ENCODE assay signal across 1 cellular context in genomic region chr10:42552188-42553063, GRCh38.
TF ChIP-seq lines count a peak whose summit lies in the region.

No MANE protein-coding gene starts in this region.

TF ChIP-seq in HEK293, 187 proteins besides CTCF, POLR2A, EP300 and RAD21 (continued from another document):
- TF ChIP-seq, protein P1, sequence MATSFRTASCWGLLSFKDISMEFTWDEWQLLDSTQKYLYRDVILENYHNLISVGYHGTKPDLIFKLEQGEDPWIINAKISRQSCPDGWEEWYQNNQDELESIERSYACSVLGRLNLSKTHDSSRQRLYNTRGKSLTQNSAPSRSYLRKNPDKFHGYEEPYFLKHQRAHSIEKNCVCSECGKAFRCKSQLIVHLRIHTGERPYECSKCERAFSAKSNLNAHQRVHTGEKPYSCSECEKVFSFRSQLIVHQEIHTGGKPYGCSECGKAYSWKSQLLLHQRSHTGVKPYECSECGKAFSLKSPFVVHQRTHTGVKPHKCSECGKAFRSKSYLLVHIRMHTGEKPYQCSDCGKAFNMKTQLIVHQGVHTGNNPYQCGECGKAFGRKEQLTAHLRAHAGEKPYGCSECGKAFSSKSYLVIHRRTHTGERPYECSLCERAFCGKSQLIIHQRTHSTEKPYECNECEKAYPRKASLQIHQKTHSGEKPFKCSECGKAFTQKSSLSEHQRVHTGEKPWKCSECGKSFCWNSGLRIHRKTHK (tag by site-specific recombination; IDR thresholded peaks at IDR 0.05) = no peak
